Comparison of ENCODE assay signal across 26 cellular contexts in genomic region chr14:92981726-92982125, GRCh38. TPM values are rescaled to one million over a fixed set of nuclear protein-coding genes. Genes with fewer than 3 reads are reported as not detected.
"Had no signal": no experiment of that assay in that cellular context is flagged by ENCODE, and none has a peak within 500 bp of the region (broad histone marks: within the 10 kb centered on the region; RNA-seq: fewer than 3 reads in every experiment).

No MANE protein-coding gene starts in this region.

- H3K4me1 Mint-ChIP-seq: endodermal cell, neural progenitor cell had no signal

- H3K27ac Mint-ChIP-seq: endodermal cell, neural progenitor cell had no signal

- H3K27me3 Mint-ChIP-seq: natural killer cell treated with Interleukin-12 subunit alpha and Interleukin-12 subunit beta and Interleukin-15 and Interleukin-18, amount 100 ng/mL, for 72 hours; stimulated activated naive CD8-positive, alpha-beta T cell treated with anti-CD3 and anti-CD28 coated beads, Interleukin-15, amount 100 ng/mL, for 72 hours had no signal

- H3K27me3 ChIP-seq: cardiac muscle cell, colonic mucosa, heart right ventricle, neural progenitor cell, sigmoid colon, transverse colon had no signal

- H3K36me3 ChIP-seq: cardiac muscle cell, colonic mucosa, neural progenitor cell, thoracic aorta had no signal

- H3K9ac ChIP-seq: neural progenitor cell, parathyroid adenoma had no signal

- H3K4me1 ChIP-seq: colonic mucosa, neural progenitor cell, parathyroid adenoma had no signal

- H3K27ac ChIP-seq: cardiac muscle cell, colonic mucosa, heart right ventricle, lower lobe of right lung, neural progenitor cell, parathyroid adenoma, skin epidermis, thoracic aorta had no signal

- FAIRE-seq: islet of Langerhans had no signal

- H3K4me3 Mint-ChIP-seq: endodermal cell; natural killer cell treated with Interleukin-12 subunit alpha and Interleukin-12 subunit beta and Interleukin-15 and Interleukin-18, amount 100 ng/mL, for 72 hours; neural progenitor cell; stimulated activated naive CD8-positive, alpha-beta T cell treated with anti-CD3 and anti-CD28 coated beads, Interleukin-15, amount 100 ng/mL, for 72 hours had no signal

- ATAC-seq: heart right ventricle; left lobe of liver; lower lobe of right lung; natural killer cell treated with Interleukin-12 subunit alpha and Interleukin-12 subunit beta and Interleukin-15 and Interleukin-18, amount 100 ng/mL, for 72 hours; stimulated activated naive CD8-positive, alpha-beta T cell treated with anti-CD3 and anti-CD28 coated beads, Interleukin-15, amount 100 ng/mL, for 72 hours had no signal

- DNase-seq: cerebellar nuclear complex; colonic mucosa; effector CD4-positive, alpha-beta T cell; endodermal cell; foreskin melanocyte; heart right ventricle; hypothalamus; mesenchymal stem cell; midbrain; occipital lobe; sigmoid colon; stimulated activated CD4-positive, alpha-beta T cell treated with anti-CD3 and anti-CD28 coated beads, Interleukin-12 subunit alpha, Interleukin-12 subunit beta, amount 100 ng/mL, for 4 hours; stimulated activated naive CD8-positive, alpha-beta T cell treated with anti-CD3 and anti-CD28 coated beads, Interleukin-15, amount 100 ng/mL, for 72 hours; transverse colon had no signal

- H3K4me3 ChIP-seq: cardiac muscle cell, colonic mucosa, heart right ventricle, lower lobe of right lung, neural progenitor cell, sigmoid colon, skin epidermis, thoracic aorta, transverse colon had no signal

- H3K9me3 ChIP-seq: colonic mucosa, thoracic aorta had no signal

RNA-seq across cellular contexts. Expression of gene CHGA, which starts 58.8 kb away (rescaled TPM):
- total RNA-seq: cardiac muscle cell; dermis microvascular lymphatic vessel endothelial cell; heart right ventricle; natural killer cell treated with Interleukin-12 subunit alpha and Interleukin-12 subunit beta and Interleukin-15 and Interleukin-18, amount 100 ng/mL, for 72 hours; pulmonary artery endothelial cell; thoracic aorta; ureter had no signal
